ENCODE assay signal across 1 cellular context in genomic region chr10:119138341-119139306, GRCh38.
TF ChIP-seq lines count a peak whose summit lies in the region.

No MANE protein-coding gene starts in this region.

TF ChIP-seq in HepG2, 621 proteins besides CTCF, POLR2A, EP300 and RAD21 (continued from another document):
- TF ChIP-seq ZBTB40 (IDR thresholded peaks at IDR 0.05) (no peak), ZBTB40 (CRISPR knock-in tag; IDR thresholded peaks at IDR 0.05) (no peak), SMAD3 (CRISPR knock-in tag; IDR thresholded peaks at IDR 0.05) (no peak), ARNTL (CRISPR knock-in tag; IDR thresholded peaks at IDR 0.05) (no peak), ZKSCAN1 (IDR thresholded peaks at IDR 0.05; ENCODE audit: low read length) (no peak), ZNF136 (CRISPR knock-in tag; IDR thresholded peaks at IDR 0.05; ENCODE audit: low read depth) (no peak), ZMAT3 (CRISPR knock-in tag; conservative IDR thresholded peaks at IDR 0.05) (0 out of 2 replicates have a peak, but pooled peaks have one; percentile 35), AGO2 (optimal IDR thresholded peaks at IDR 0.05; ENCODE audit: low read depth, low read length) (peak; percentile 24), BATF2 (CRISPR knock-in tag; IDR thresholded peaks at IDR 0.05) (no peak), ZNF235 (CRISPR knock-in tag; IDR thresholded peaks at IDR 0.05; ENCODE audit: borderline replicate concordance) (no peak), ZNF891 (CRISPR knock-in tag; IDR thresholded peaks at IDR 0.05) (no peak)
- TF ChIP-seq, protein P1, sequence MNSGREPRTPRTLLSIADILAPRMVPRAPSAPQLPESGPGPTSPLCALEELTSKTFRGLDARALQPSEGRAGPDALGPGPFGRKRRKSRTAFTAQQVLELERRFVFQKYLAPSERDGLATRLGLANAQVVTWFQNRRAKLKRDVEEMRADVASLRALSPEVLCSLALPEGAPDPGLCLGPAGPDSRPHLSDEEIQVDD (CRISPR knock-in tag; IDR thresholded peaks at IDR 0.05; ENCODE audit: borderline replicate concordance), result no peak
- TF ChIP-seq, protein P2, sequence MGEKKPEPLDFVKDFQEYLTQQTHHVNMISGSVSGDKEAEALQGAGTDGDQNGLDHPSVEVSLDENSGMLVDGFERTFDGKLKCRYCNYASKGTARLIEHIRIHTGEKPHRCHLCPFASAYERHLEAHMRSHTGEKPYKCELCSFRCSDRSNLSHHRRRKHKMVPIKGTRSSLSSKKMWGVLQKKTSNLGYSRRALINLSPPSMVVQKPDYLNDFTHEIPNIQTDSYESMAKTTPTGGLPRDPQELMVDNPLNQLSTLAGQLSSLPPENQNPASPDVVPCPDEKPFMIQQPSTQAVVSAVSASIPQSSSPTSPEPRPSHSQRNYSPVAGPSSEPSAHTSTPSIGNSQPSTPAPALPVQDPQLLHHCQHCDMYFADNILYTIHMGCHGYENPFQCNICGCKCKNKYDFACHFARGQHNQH (CRISPR knock-in tag; IDR thresholded peaks at IDR 0.05), result no peak
